Comparison of ENCODE assay signal across 15 cellular contexts in genomic region chr10:51204691-51205090, GRCh38.
A peak's percentile ranks its signal among the peaks of the same experiment; 100 is the strongest.
DNase-seq lines count a peak whose midpoint lies in the region; ATAC-seq and TF ChIP-seq lines count a peak whose summit lies in the region.
"Had no signal": no experiment of that assay in that cellular context is flagged by ENCODE, and none has a peak within 500 bp of the region (broad histone marks: within the 10 kb centered on the region; RNA-seq: fewer than 3 reads in every experiment).

No MANE protein-coding gene starts in this region.

- H2AFZ ChIP-seq in GM23248 (no peak overlapping the region), IMR-90 (replicated peaks; ENCODE audit: low read length, poor library complexity) (no peak overlapping the region), mesenchymal stem cell (ENCODE audit: low read depth, low read length) (no peak overlapping the region)

- no TSS peak for BruUV-seq in IMR-90 (replicated peaks; lab: Mats Ljungman, UMichigan)

- POLR2A ChIA-PET in IMR-90 (lab: Charles Lee; ENCODE audit: unreplicated experiment): interaction anchor here (0.6 kb wide), 1 partner anchor 12 kb away, joined by 3 read pairs; no protein-coding TSS in a partner anchor
- POLR2A ChIA-PET in CD4-positive, alpha-beta memory T cell (lab: Charles Lee; ENCODE audit: partially characterized antibody): no interaction called here

- in situ Hi-C loops in GM23248 (cut with MboI): no loop called here
- in situ Hi-C loops in IMR-90 (cut with MboI; ENCODE audit: low sequenced_read_pairs): no loop called here

- no peak overlapping the region for H3K14ac ChIP-seq in IMR-90 (replicated peaks; ENCODE audit: low read depth, low read length)
- H3K14ac ChIP-seq in mesenchymal stem cell (ENCODE audit: low read length in 2 of 2): no peak overlapping the region

- H4K8ac ChIP-seq in IMR-90 (ENCODE audit: low read depth in 2 of 2, low read length in 2 of 2): no peak overlapping the region
- H4K8ac ChIP-seq in mesenchymal stem cell (ENCODE audit: low read length): no peak overlapping the region

- no peak overlapping the region for H3K18ac ChIP-seq in IMR-90 (ENCODE audit: low read depth, low read length)
- no peak overlapping the region for H3K18ac ChIP-seq in mesenchymal stem cell (ENCODE audit: low read depth in 1 of 2, low read length in 2 of 2)

- no peaks in the 10 kb centered on the region for H3K9me2 ChIP-seq in GM23248 (ENCODE audit: insufficient read depth)

- no peak for TF ChIP-seq CTCF in IMR-90 (conservative IDR thresholded peaks at IDR 0.05; ENCODE audit: low read depth, low read length)

- no peak overlapping the region for H2BK12ac ChIP-seq in mesenchymal stem cell (ENCODE audit: low read length in 2 of 2)

- 0 out of 2 replicates have a peak, but pooled peaks cover 3% of the 10 kb centered on the region for H3K9me1 ChIP-seq in IMR-90 (ENCODE audit: insufficient read depth, low read length)

- H2BK120ac ChIP-seq in IMR-90 (ENCODE audit: low read depth, low read length) (no peak overlapping the region), mesenchymal stem cell (ENCODE audit: low read depth, low read length) (no peak overlapping the region)

- DNase-seq in GM23248 (peak; percentile 48), IMR-90 (peak; percentile 46), fibroblast of gingiva (ENCODE audit: low read depth) (peak; percentile 22), mesenchymal stem cell (peak; percentile 39)
- DNase-seq in activated T-cell treated with anti-CD3 and anti-CD28 coated beads, Interleukin-2, amount 50 U/mL, for 1 hour: no peak
- no peak for DNase-seq in stimulated activated CD4-positive, alpha-beta T cell treated with anti-CD3 and anti-CD28 coated beads, Interleukin-4, amount 100 ng/mL, for 1 hour
- DNase-seq in CD4-positive, alpha-beta memory T cell: no peak
- DNase-seq: DMS79, Kasumi-1, NCI-H1694, NCI-H2081 treated with DMSO at 0.1 percent for 48 hours, NCI-H446, NCI-H526 had no signal

- H3K27ac Mint-ChIP-seq in CD4-positive, alpha-beta memory T cell: no peak overlapping the region

- no peak overlapping the region for H3K4ac ChIP-seq in IMR-90 (ENCODE audit: low read depth, low read length)
- no peak overlapping the region for H3K4ac ChIP-seq in mesenchymal stem cell (ENCODE audit: low read depth in 1 of 2, low read length in 2 of 2)

- no peak overlapping the region for H3K9ac ChIP-seq in GM23248
- no peak overlapping the region for H3K9ac ChIP-seq in IMR-90 (ENCODE audit: low read depth, low read length)
- no peak overlapping the region for H3K9ac ChIP-seq in mesenchymal stem cell (ENCODE audit: low read length)

- H3K23ac ChIP-seq in IMR-90 (ENCODE audit: low read depth, low read length): no peak overlapping the region
- no peak overlapping the region for H3K23ac ChIP-seq in mesenchymal stem cell (ENCODE audit: low read length in 2 of 2)

- no peak overlapping the region for H2BK20ac ChIP-seq in IMR-90 (ENCODE audit: low read depth, low read length)

- H2BK5ac ChIP-seq in IMR-90 (ENCODE audit: low read depth, low read length, poor library complexity, severe bottlenecking) (no peak overlapping the region), mesenchymal stem cell (ENCODE audit: low read depth, low read length, poor library complexity, severe bottlenecking) (no peak overlapping the region)

- no peaks in the 10 kb centered on the region for H4K20me1 ChIP-seq in GM23248 (ENCODE audit: insufficient read depth)
- no peaks in the 10 kb centered on the region for H4K20me1 ChIP-seq in IMR-90 (ENCODE audit: insufficient read depth, low read length)

- no peaks in the 10 kb centered on the region for H3K36me3 Mint-ChIP-seq in CD4-positive, alpha-beta memory T cell

- H3K27ac ChIP-seq in GM23248 (no peak overlapping the region), IMR-90 (ENCODE audit: insufficient read depth, low read length) (no peak overlapping the region), mesenchymal stem cell (ENCODE audit: low read length, poor library complexity, severe bottlenecking) (no peak overlapping the region)
- no peak overlapping the region for H3K27ac ChIP-seq in CD4-positive, alpha-beta memory T cell (ENCODE audit: low read depth, low read length)
- H3K27ac ChIP-seq: C4-2B had no signal

- H3K4me3 Mint-ChIP-seq in CD4-positive, alpha-beta memory T cell: no peak overlapping the region

- H3K4me1 Mint-ChIP-seq in CD4-positive, alpha-beta memory T cell: no peaks in the 10 kb centered on the region

- no peak overlapping the region for H2AK9ac ChIP-seq in IMR-90 (replicated peaks; ENCODE audit: low read depth, low read length, poor library complexity)

- intact Hi-C loops in IMR-90 (cut with micrococcal nuclease): no loop called here
- intact Hi-C loops in CD4-positive, alpha-beta memory T cell (cut with micrococcal nuclease): no loop called here

- no peaks in the 10 kb centered on the region for H3K36me3 ChIP-seq in GM23248 (ENCODE audit: low read depth)
- no peaks in the 10 kb centered on the region for H3K36me3 ChIP-seq in IMR-90 (ENCODE audit: control insufficient read depth, insufficient read depth, low read length)
- no peaks in the 10 kb centered on the region for H3K36me3 ChIP-seq in mesenchymal stem cell (ENCODE audit: control insufficient read depth in 1 of 2, insufficient read depth in 2 of 2, low read depth in 1 of 2, low read length in 2 of 2)
- H3K36me3 ChIP-seq in CD4-positive, alpha-beta memory T cell (ENCODE audit: insufficient read depth, low read length): no peaks in the 10 kb centered on the region

- H4K91ac ChIP-seq in IMR-90 (ENCODE audit: insufficient read depth, low read depth, low read length) (no peak overlapping the region), mesenchymal stem cell (ENCODE audit: low read length) (no peak overlapping the region)

- no peak overlapping the region for H3K56ac ChIP-seq in IMR-90 (ENCODE audit: extremely low read depth, insufficient read depth, low read length)

- H3K4me1 ChIP-seq in GM23248 (ENCODE audit: insufficient read depth): no peaks in the 10 kb centered on the region
- peaks cover 2% of the 10 kb centered on the region; the same call in 1 of the 2 replicates for H3K4me1 ChIP-seq in IMR-90 (ENCODE audit: control insufficient read depth, insufficient read depth, low read length)
- no peaks in the 10 kb centered on the region for H3K4me1 ChIP-seq in mesenchymal stem cell (ENCODE audit: control insufficient read depth, insufficient read depth, low read depth, low read length)
- no peaks in the 10 kb centered on the region for H3K4me1 ChIP-seq in CD4-positive, alpha-beta memory T cell (ENCODE audit: insufficient read depth, low read length)

- TF ChIP-seq POLR2A in IMR-90 (IDR thresholded peaks at IDR 0.05; ENCODE audit: low read depth, low read length): no peak

- TF ChIP-seq RAD21 in IMR-90 (IDR thresholded peaks at IDR 0.05; ENCODE audit: low read length): no peak

- H3K4me2 ChIP-seq in GM23248 (ENCODE audit: unreplicated experiment): no peak overlapping the region
- peak overlapping the region; percentile 64; the same call in 1 of the 2 replicates for H3K4me2 ChIP-seq in IMR-90 (ENCODE audit: low read depth, low read length)
- no peak overlapping the region for H3K4me2 ChIP-seq in mesenchymal stem cell (ENCODE audit: low read length, poor library complexity, severe bottlenecking)

- dilution Hi-C loops in IMR-90 (cut with HindIII; ENCODE audit: low sequenced_read_pairs, unreplicated experiment): no loop called here

- H4K5ac ChIP-seq in IMR-90 (ENCODE audit: low read depth, low read length): no peak overlapping the region

- peak; percentile 35; the same call in 1 of the 2 replicates for ATAC-seq in IMR-90 (ENCODE audit: low read depth)
- ATAC-seq in GM21825 (IDR thresholded peaks at IDR 0.05; ENCODE audit: unreplicated experiment): no peak

- no peaks in the 10 kb centered on the region for H3K27me3 Mint-ChIP-seq in CD4-positive, alpha-beta memory T cell

- CTCF ChIA-PET in IMR-90 (lab: Yijun Ruan, JAX): no interaction called here
- CTCF ChIA-PET in CD4-positive, alpha-beta memory T cell (lab: Charles Lee; ENCODE audit: partially characterized antibody): interaction anchor here (1.1 kb wide), 1 partner anchor 9 kb away, joined by 3 read pairs; no protein-coding TSS in a partner anchor

- peaks cover 13% of the 10 kb centered on the region; the same call in 1 of the 2 replicates for H3K79me2 ChIP-seq in GM23248 (ENCODE audit: insufficient read depth)

- H3K27me3 ChIP-seq in GM23248 (replicated peaks; ENCODE audit: insufficient read depth) (no peaks in the 10 kb centered on the region), IMR-90 (ENCODE audit: control insufficient read depth, insufficient read depth, low read length) (no peaks in the 10 kb centered on the region), mesenchymal stem cell (ENCODE audit: control insufficient read depth in 1 of 2, insufficient read depth in 1 of 2, low read length in 2 of 2) (no peaks in the 10 kb centered on the region)
- H3K27me3 ChIP-seq in CD4-positive, alpha-beta memory T cell (ENCODE audit: insufficient read depth, low read length): no peaks in the 10 kb centered on the region

- H3K9me3 ChIP-seq in GM23248 (ENCODE audit: low read depth): no peaks in the 10 kb centered on the region
- no peaks in the 10 kb centered on the region for H3K9me3 ChIP-seq in IMR-90 (ENCODE audit: control insufficient read depth, insufficient read depth, low read length)
- no peaks in the 10 kb centered on the region for H3K9me3 ChIP-seq in mesenchymal stem cell (ENCODE audit: control insufficient read depth, low read length)
- H3K9me3 ChIP-seq in CD4-positive, alpha-beta memory T cell (ENCODE audit: control insufficient read depth in 1 of 2, low read length in 2 of 2): no peaks in the 10 kb centered on the region

- no peaks in the 10 kb centered on the region for H3F3A ChIP-seq in GM23248 (ENCODE audit: insufficient read depth)

- H2BK15ac ChIP-seq in IMR-90 (ENCODE audit: low read depth, low read length) (no peak overlapping the region), mesenchymal stem cell (ENCODE audit: low read depth, poor library complexity, severe bottlenecking) (no peak overlapping the region)

- no peak overlapping the region for H2AK5ac ChIP-seq in IMR-90 (ENCODE audit: low read depth, low read length)
- H2AK5ac ChIP-seq in mesenchymal stem cell (ENCODE audit: low read length, severe bottlenecking): no peak overlapping the region

- H3K4me3 ChIP-seq in GM23248 (no peak overlapping the region), IMR-90 (ENCODE audit: insufficient read depth, low read depth, low read length) (no peak overlapping the region), mesenchymal stem cell (ENCODE audit: insufficient read depth in 1 of 2, low read depth in 1 of 2, low read length in 2 of 2) (no peak overlapping the region)
- no peak overlapping the region for H3K4me3 ChIP-seq in CD4-positive, alpha-beta memory T cell (ENCODE audit: low read length in 2 of 2)

- H3K79me1 ChIP-seq in IMR-90 (ENCODE audit: low read depth in 1 of 2, low read length in 2 of 2) (peaks cover 6 to 12% of the 10 kb centered on the region in 2 experiments; a peak in 2 of 4 replicates), mesenchymal stem cell (replicated peaks; ENCODE audit: low read length, poor library complexity, severe bottlenecking) (no peaks in the 10 kb centered on the region)

- H3K9me3 Mint-ChIP-seq in CD4-positive, alpha-beta memory T cell: peaks cover 0 to 2% (median 0%) of the 10 kb centered on the region in 8 donors

TF ChIP-seq in IMR-90, 13 proteins besides CTCF, POLR2A, EP300 and RAD21:
- TF ChIP-seq RFX5 (IDR thresholded peaks at IDR 0.05; ENCODE audit: low read depth, low read length) (peak; percentile 86), CEBPB (IDR thresholded peaks at IDR 0.05; ENCODE audit: low read depth, low read length) (no peak)

Comparison
In these comparisons a context has a peak if more than half of its experiments do, and no peak if none do; other contexts are left out.
1. DNase-seq: peak in GM23248 (single experiment), IMR-90 (single experiment), fibroblast of gingiva (single experiment) and mesenchymal stem cell (single experiment); none in activated T-cell treated with anti-CD3 and anti-CD28 coated beads, Interleukin-2, amount 50 U/mL, for 1 hour (single experiment), stimulated activated CD4-positive, alpha-beta T cell treated with anti-CD3 and anti-CD28 coated beads, Interleukin-4, amount 100 ng/mL, for 1 hour (single experiment) and CD4-positive, alpha-beta memory T cell (0 of 5).